In the genomic region with DNA sequence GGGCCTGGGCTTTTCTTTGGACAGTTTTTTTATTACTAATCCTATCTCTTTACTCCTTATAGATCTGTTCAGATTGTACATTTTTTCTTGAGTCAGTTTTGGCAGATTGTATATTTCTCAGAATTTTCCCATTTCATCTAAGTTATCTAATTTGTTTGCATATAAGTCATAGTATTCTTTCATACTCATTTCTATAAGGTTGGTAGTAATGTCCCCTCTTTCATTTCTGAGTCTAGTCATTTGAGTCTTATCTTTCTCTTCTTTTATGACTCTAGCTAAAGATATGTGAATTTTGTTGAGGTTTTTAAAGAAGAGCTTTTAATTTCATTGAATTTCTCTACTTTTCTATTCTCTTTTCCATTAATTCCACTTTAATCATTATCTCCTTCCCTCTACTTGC, we compare ENCODE assay signal across 1 cellular context.
TF ChIP-seq lines count a peak whose summit lies in the region.

No MANE protein-coding gene starts in this region.

TF ChIP-seq in GM12878, 131 proteins besides CTCF, POLR2A, EP300 and RAD21:
- TF ChIP-seq NBN (IDR thresholded peaks at IDR 0.05) (no peak), BACH1 (IDR thresholded peaks at IDR 0.05; ENCODE audit: borderline replicate concordance) (no peak), CBX3 (IDR thresholded peaks at IDR 0.05; ENCODE audit: borderline replicate concordance, low read depth) (no peak), JUNB (IDR thresholded peaks at IDR 0.05) (peak; percentile 72), POU2F2 (IDR thresholded peaks at IDR 0.05; ENCODE audit: borderline replicate concordance, low read depth, low read length) (no peak), NFIC (IDR thresholded peaks at IDR 0.05; ENCODE audit: low read depth, low read length) (peak; percentile 45; the same call in 1 of the 2 replicates), SIX5 (IDR thresholded peaks at IDR 0.05; ENCODE audit: low read depth, low read length, severe bottlenecking) (no peak)
- TF ChIP-seq, protein P1, sequence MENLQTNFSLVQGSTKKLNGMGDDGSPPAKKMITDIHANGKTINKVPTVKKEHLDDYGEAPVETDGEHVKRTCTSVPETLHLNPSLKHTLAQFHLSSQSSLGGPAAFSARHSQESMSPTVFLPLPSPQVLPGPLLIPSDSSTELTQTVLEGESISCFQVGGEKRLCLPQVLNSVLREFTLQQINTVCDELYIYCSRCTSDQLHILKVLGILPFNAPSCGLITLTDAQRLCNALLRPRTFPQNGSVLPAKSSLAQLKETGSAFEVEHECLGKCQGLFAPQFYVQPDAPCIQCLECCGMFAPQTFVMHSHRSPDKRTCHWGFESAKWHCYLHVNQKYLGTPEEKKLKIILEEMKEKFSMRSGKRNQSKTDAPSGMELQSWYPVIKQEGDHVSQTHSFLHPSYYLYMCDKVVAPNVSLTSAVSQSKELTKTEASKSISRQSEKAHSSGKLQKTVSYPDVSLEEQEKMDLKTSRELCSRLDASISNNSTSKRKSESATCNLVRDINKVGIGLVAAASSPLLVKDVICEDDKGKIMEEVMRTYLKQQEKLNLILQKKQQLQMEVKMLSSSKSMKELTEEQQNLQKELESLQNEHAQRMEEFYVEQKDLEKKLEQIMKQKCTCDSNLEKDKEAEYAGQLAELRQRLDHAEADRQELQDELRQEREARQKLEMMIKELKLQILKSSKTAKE (IDR thresholded peaks at IDR 0.05; ENCODE audit: low read depth, poor library complexity, severe bottlenecking): no peak
